In genomic region chr2:237967463-237967871, GRCh38 we compare ENCODE assay signal across 8 cellular contexts. TPM values are rescaled to one million over a fixed set of nuclear protein-coding genes. Genes with fewer than 3 reads are reported as not detected.
A peak's percentile ranks its signal among the peaks of the same experiment; 100 is the strongest.
DNase-seq lines count a peak whose midpoint lies in the region; ATAC-seq and TF ChIP-seq lines count a peak whose summit lies in the region.

No MANE protein-coding gene starts in this region.

- peak overlapping the region; percentile 48 to 65 for H3K9ac ChIP-seq in colonic mucosa (ENCODE audit: low read depth in 2 of 2, low read length in 2 of 2)

- no peaks in the 10 kb centered on the region for H3K36me3 ChIP-seq in Panc1 (ENCODE audit: control insufficient read depth, insufficient read depth, low read length)
- H3K36me3 ChIP-seq in colonic mucosa = no peaks in the 10 kb centered on the region
- no peaks in the 10 kb centered on the region for H3K36me3 ChIP-seq in thoracic aorta

- ATAC-seq in Panc1 = peak; percentile 4; the same call in 1 of the 2 replicates
- no peak for ATAC-seq in thoracic aorta (ENCODE audit: insufficient number of reproducible peaks, low FRiP score, low read depth)

- H3K27me3 ChIP-seq in Panc1 (ENCODE audit: control insufficient read depth, insufficient read depth, low read length) = no peaks in the 10 kb centered on the region
- no peaks in the 10 kb centered on the region for H3K27me3 ChIP-seq in colonic mucosa
- H3K27me3 ChIP-seq in thoracic aorta (replicated peaks; ENCODE audit: insufficient read depth) = no peaks in the 10 kb centered on the region

- DNase-seq in NCI-H2227 (lab: John Stamatoyannopoulos, UW; ENCODE audit: unreplicated experiment) (peak; percentile 23), NCI-H2227 treated with DMSO at 0.1 percent for 48 hours (lab: John Stamatoyannopoulos, UW) (no peak), Panc1 (ENCODE audit: low read depth, low spot score) (no peak), colonic mucosa (peak; percentile 41), lower leg skin (ENCODE audit: low spot score in 2 of 2) (peak in 1 of 2 donors; percentile 87), thoracic aorta (ENCODE audit: low spot score) (no peak), NCI-H82 (lab: John Stamatoyannopoulos, UW) (no peak), LoVo (ENCODE audit: low spot score) (no peak)

- TF ChIP-seq POLR2A in lower leg skin (IDR thresholded peaks at IDR 0.05) = no peak

- CTCF ChIA-PET in Panc1 (lab: Charles Lee) = no interaction called here

- H3K9me3 ChIP-seq in Panc1 (ENCODE audit: control insufficient read depth, insufficient read depth, low read depth, low read length) (peaks cover 6% of the 10 kb centered on the region; the same call in 1 of the 2 replicates), colonic mucosa (peaks cover 3% of the 10 kb centered on the region), thoracic aorta (peaks cover 2% of the 10 kb centered on the region)

- BruUV-seq in Panc1 (replicated peaks; lab: Mats Ljungman, UMichigan) = no TSS peak

- no peak for TF ChIP-seq CTCF in Panc1 (IDR thresholded peaks at IDR 0.05)
- TF ChIP-seq CTCF in colonic mucosa (IDR thresholded peaks at IDR 0.05) = no peak
- TF ChIP-seq CTCF in lower leg skin (IDR thresholded peaks at IDR 0.05) = no peak
- TF ChIP-seq CTCF in thoracic aorta (IDR thresholded peaks at IDR 0.05) = no peak

- POLR2A ChIA-PET in Panc1 (lab: Charles Lee) = no interaction called here

- in situ Hi-C loops in Panc1 (cut with HindIII; ENCODE audit: low pct_unique_long_range_greater_than_20kb, low sequenced_read_pairs) = no loop called here

- WGBS in lower leg skin, 2 donors = 1% methylated on average over 16 to 30 of the region's 30 CpGs

- peaks cover 14% of the 10 kb centered on the region for H3K4me1 ChIP-seq in Panc1 (ENCODE audit: control insufficient read depth, insufficient read depth, low read length)
- H3K4me1 ChIP-seq in colonic mucosa = peaks cover 11% of the 10 kb centered on the region
- peaks cover 11 to 38% of the 10 kb centered on the region in 2 donors for H3K4me1 ChIP-seq in thoracic aorta (ENCODE audit: control insufficient read depth in 1 of 2, low read depth in 2 of 2)

- intact Hi-C loops in Panc1 (cut with micrococcal nuclease; ENCODE audit: unreplicated experiment) = no loop called here
- intact Hi-C loops in colonic mucosa (cut with DNase I) = no loop called here
- intact Hi-C loops in lower leg skin (cut with DNase I; ENCODE audit: low total_unique reads) = no loop called here

- peak overlapping the region; percentile 81 for H3K27ac ChIP-seq in Panc1 (ENCODE audit: low read length)
- peak overlapping the region; percentile 14 for H3K27ac ChIP-seq in colonic mucosa
- H3K27ac ChIP-seq in thoracic aorta = peak overlapping the region; percentile 41 to 57

- H3K4me3 ChIP-seq in Panc1 (ENCODE audit: low read depth in 2 of 2, low read length in 2 of 2) (peak overlapping the region; percentile 76 to 80), colonic mucosa (peak overlapping the region; percentile 74), lower leg skin (ENCODE audit: low read depth, poor library complexity, severe bottlenecking) (peak overlapping the region; percentile 49), thoracic aorta (peak overlapping the region; percentile 87)

RNA-seq across cellular contexts. Expression of gene UBE2F, which starts 0.7 kb away (rescaled TPM):
- total RNA-seq in Panc1 (2021; ENCODE audit: unreplicated experiment) (44.9 TPM), colonic mucosa (10 to 100 TPM; 51.8 to 54.7 TPM), lower leg skin (10 to 100 TPM; 32.8 to 46.9 (median 33.3) TPM), thoracic aorta (10 to 100 TPM; 51.9 to 69.3 TPM)
- polyA plus RNA-seq in Panc1 (2012; ENCODE audit: insufficient read length) = 46.0 TPM

Comparison
In these comparisons a context has a peak if more than half of its experiments do, and no peak if none do; other contexts are left out.
1. DNase-seq: peak in NCI-H2227 (single experiment) and colonic mucosa (single experiment); none in NCI-H2227 treated with DMSO at 0.1 percent for 48 hours (single experiment), Panc1 (single experiment), thoracic aorta (single experiment), NCI-H82 (single experiment) and LoVo (single experiment).
2. H3K27ac ChIP-seq: peak in every context shown above with its lines; median percentile 81 in Panc1; 49 in thoracic aorta; 14 in colonic mucosa.
3. Peak in every context shown above with its lines, with median percentiles within 50 percentile points of each other: H3K4me3 ChIP-seq.